ENCODE assay signal across 10 cellular contexts in genomic region chr3:69197922-69198540, GRCh38.
DNase-seq lines count a peak whose midpoint lies in the region; ATAC-seq, FAIRE-seq and TF ChIP-seq lines count a peak whose summit lies in the region.
"Had no signal": no experiment of that assay in that cellular context is flagged by ENCODE, and none has a peak within 500 bp of the region (broad histone marks: within the 10 kb centered on the region; RNA-seq: fewer than 3 reads in every experiment).

No MANE protein-coding gene starts in this region.

- intact Hi-C loops in mucosa of descending colon (cut with DNase I, micrococcal nuclease), result no loop called here

- no peaks in the 10 kb centered on the region for H3K36me3 ChIP-seq in mucosa of descending colon (ENCODE audit: low read depth)

- DNase-seq in T-helper 9 cell, result peak; percentile 61
- peak; percentile 22 for DNase-seq in activated T-helper 1 cell treated with Interleukin-2 at 50 U/mL for 16 hours (ENCODE audit: low read depth)
- peak in 2 of 3 donors; percentile 38 to 68 for DNase-seq in mucosa of descending colon
- DNase-seq in stimulated activated CD8-positive, alpha-beta memory T cell treated with anti-CD3 and anti-CD28 coated beads, Interleukin-4, amount 100 ng/mL, for 24 hours (ENCODE audit: low read depth), result peak; percentile 43
- DNase-seq in AG08395 (ENCODE audit: low spot score), result no peak
- DNase-seq in D721Med (ENCODE audit: insufficient read length, low spot score), result no peak
- DNase-seq: DMS153, MM.1S had no signal

- H3K4me1 ChIP-seq in mucosa of descending colon (ENCODE audit: low read depth), result peaks cover 11% of the 10 kb centered on the region

- H3K4me3 ChIP-seq in mucosa of descending colon, result no peak overlapping the region

- no peaks in the 10 kb centered on the region for H3K9me3 ChIP-seq in mucosa of descending colon

- ATAC-seq in mucosa of descending colon, result no peak
- ATAC-seq in HG03135 (IDR thresholded peaks at IDR 0.05; ENCODE audit: unreplicated experiment), result no peak
- ATAC-seq in GM19397 (IDR thresholded peaks at IDR 0.05; ENCODE audit: unreplicated experiment), result no peak

- no peak for FAIRE-seq in D721Med (lab: Jason Lieb, UNC)

- TF ChIP-seq CTCF in mucosa of descending colon (IDR thresholded peaks at IDR 0.05), result no peak
- TF ChIP-seq CTCF in D721Med (IDR thresholded peaks at IDR 0.05; ENCODE audit: insufficient read depth, missing control alignments), result no peak

Comparison
In these comparisons a context has a peak if more than half of its experiments do, and no peak if none do; other contexts are left out.
1. DNase-seq: peak in T-helper 9 cell (single experiment), activated T-helper 1 cell treated with Interleukin-2 at 50 U/mL for 16 hours (single experiment), mucosa of descending colon (2 of 3) and stimulated activated CD8-positive, alpha-beta memory T cell treated with anti-CD3 and anti-CD28 coated beads, Interleukin-4, amount 100 ng/mL, for 24 hours (single experiment); none in AG08395 (single experiment) and D721Med (single experiment).